ENCODE assay signal across 9 cellular contexts in the genomic region with DNA sequence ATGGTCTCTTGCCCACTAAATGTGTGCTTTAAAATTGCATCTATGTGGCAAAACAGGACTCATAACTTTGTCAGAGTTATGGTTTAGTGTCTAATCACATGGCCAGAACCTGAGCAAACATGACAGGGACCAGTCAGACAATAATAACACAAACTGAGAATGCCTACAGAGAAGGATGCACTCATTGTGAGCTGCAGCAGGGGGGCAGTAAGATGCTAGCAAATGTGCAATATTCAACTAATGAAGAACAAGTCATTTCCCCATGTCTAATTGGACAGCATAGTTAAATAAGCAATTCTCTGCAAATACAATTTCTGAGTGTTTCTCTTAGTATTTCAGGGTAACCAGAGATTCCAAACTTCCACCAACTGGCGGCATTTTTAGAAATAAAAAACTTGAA. TPM values are rescaled to one million over a fixed set of nuclear protein-coding genes. Genes with fewer than 3 reads are reported as not detected.
DNase-seq lines count a peak whose midpoint lies in the region; ATAC-seq, FAIRE-seq and TF ChIP-seq lines count a peak whose summit lies in the region.
"Had no signal": no experiment of that assay in that cellular context is flagged by ENCODE, and none has a peak within 500 bp of the region (broad histone marks: within the 10 kb centered on the region; RNA-seq: fewer than 3 reads in every experiment).

No MANE protein-coding gene starts in this region.

- no peaks in the 10 kb centered on the region for H3K4me1 Mint-ChIP-seq in effector memory CD8-positive, alpha-beta T cell (ENCODE audit: low read depth in 2 of 2)

- H3K79me2 ChIP-seq in PC-9 (ENCODE audit: low read depth), result no peaks in the 10 kb centered on the region

- no peak overlapping the region for H3K4me3 Mint-ChIP-seq in effector memory CD8-positive, alpha-beta T cell
- H3K4me3 Mint-ChIP-seq: activated naive CD8-positive, alpha-beta T cell had no signal

- H3K4me3 ChIP-seq in PC-9, result no peak overlapping the region
- no peak overlapping the region for H3K4me3 ChIP-seq in kidney (ENCODE audit: low read length in 2 of 2)

- no peaks in the 10 kb centered on the region for H3F3A ChIP-seq in PC-9 (ENCODE audit: insufficient read depth, low read depth)

- no peak overlapping the region for H2AFZ ChIP-seq in PC-9

- TF ChIP-seq CTCF in PC-9 (conservative IDR thresholded peaks at IDR 0.05) (0 out of 2 replicates have a peak, but pooled peaks have one; percentile 24), kidney (IDR thresholded peaks at IDR 0.05; ENCODE audit: borderline replicate concordance, extremely low read depth, insufficient read depth) (peak; percentile 25)

- no peaks in the 10 kb centered on the region for H3K4me1 ChIP-seq in PC-9 (replicated peaks; ENCODE audit: insufficient read depth)
- H3K4me1 ChIP-seq in kidney (ENCODE audit: control insufficient read depth in 1 of 2, insufficient read depth in 1 of 2, low read depth in 1 of 2, low read length in 2 of 2), result no peaks in the 10 kb centered on the region

- no peaks in the 10 kb centered on the region for H3K36me3 Mint-ChIP-seq in effector memory CD8-positive, alpha-beta T cell (ENCODE audit: insufficient read depth)
- H3K36me3 Mint-ChIP-seq: activated naive CD8-positive, alpha-beta T cell had no signal

- no peak overlapping the region for H3K9ac ChIP-seq in kidney (ENCODE audit: low read length in 2 of 2)

- H3K27me3 Mint-ChIP-seq in effector memory CD8-positive, alpha-beta T cell, result peaks cover 0 to 4% of the 10 kb centered on the region in 2 donors
- H3K27me3 Mint-ChIP-seq: activated naive CD8-positive, alpha-beta T cell had no signal

- H3K9me2 ChIP-seq in PC-9 (ENCODE audit: insufficient read depth), result no peaks in the 10 kb centered on the region

- H3K36me3 ChIP-seq in PC-9 (ENCODE audit: low read depth) (no peaks in the 10 kb centered on the region), kidney (ENCODE audit: control insufficient read depth in 1 of 2, insufficient read depth in 2 of 2, low read length in 2 of 2) (no peaks in the 10 kb centered on the region)

- CTCF ChIA-PET in PC-9 (lab: Charles Lee), result no interaction called here

- ATAC-seq in GM18519 (IDR thresholded peaks at IDR 0.05; ENCODE audit: low FRiP score, unreplicated experiment) (peak; percentile 42), GM21381 (IDR thresholded peaks at IDR 0.05; ENCODE audit: unreplicated experiment) (no peak), GM21737 (IDR thresholded peaks at IDR 0.05; ENCODE audit: unreplicated experiment) (no peak)
- no peak for ATAC-seq in effector memory CD8-positive, alpha-beta T cell (replicated peaks)

- intact Hi-C loops in PC-9 (cut with micrococcal nuclease; ENCODE audit: unreplicated experiment), result loop anchor here (5.0 to 10.0 kb wide), 3 partner anchors 77 to 1123 kb away; no protein-coding TSS in a partner anchor
- intact Hi-C loops in kidney (cut with DNase I), result no loop called here

- H3K27me3 ChIP-seq in PC-9 (ENCODE audit: insufficient read depth, low read depth), result no peaks in the 10 kb centered on the region

- no TSS peak for BruUV-seq in PC-9 (replicated peaks; lab: Mats Ljungman, UMichigan)

- H3K9me3 ChIP-seq in PC-9 (ENCODE audit: insufficient read depth, low read depth), result no peaks in the 10 kb centered on the region
- H3K9me3 ChIP-seq in kidney (ENCODE audit: control insufficient read depth in 1 of 2, low read length in 2 of 2), result no peaks in the 10 kb centered on the region

- peak; percentile 49 for DNase-seq in AG20443 (ENCODE audit: low spot score)
- DNase-seq in PC-9, result no peak
- no peak for DNase-seq in kidney
- DNase-seq in NCI-H2196 (lab: John Stamatoyannopoulos, UW; ENCODE audit: unreplicated experiment), result no peak
- no peak for DNase-seq in effector memory CD8-positive, alpha-beta T cell

- H3K27ac ChIP-seq in PC-9 (no peak overlapping the region), kidney (ENCODE audit: low read depth in 2 of 2, low read length in 2 of 2) (no peak overlapping the region)

- no peak overlapping the region for H3K27ac Mint-ChIP-seq in effector memory CD8-positive, alpha-beta T cell
- H3K27ac Mint-ChIP-seq: activated naive CD8-positive, alpha-beta T cell had no signal

- no peak overlapping the region for H3K4me2 ChIP-seq in PC-9

- POLR2A ChIA-PET in PC-9 (lab: Charles Lee; ENCODE audit: unreplicated experiment), result no interaction called here

- no peak for FAIRE-seq in kidney (lab: Jason Lieb, UNC)

- no peaks in the 10 kb centered on the region for H4K20me1 ChIP-seq in PC-9 (ENCODE audit: insufficient read depth)

- H3K9me3 Mint-ChIP-seq in effector memory CD8-positive, alpha-beta T cell, result no peaks in the 10 kb centered on the region

RNA-seq across cellular contexts. Expression of a gene that starts 30.8 kb away (rescaled TPM):
- total RNA-seq in PC-9 (2021) (not detected in 2 replicates), kidney (10.4 TPM)
- polyA plus RNA-seq in kidney (ENCODE audit: insufficient read depth, low read depth, low replicate concordance), result 8.7 TPM

Comparison
In these comparisons a context has a peak if more than half of its experiments do, and no peak if none do; other contexts are left out.
1. RNA of a gene that starts 30.8 kb away (total RNA-seq): 10.4 TPM in kidney (single experiment); not detected in PC-9; every median in the first group is over 10 times any median in the second.